Comparison of ENCODE assay signal across 1 cellular context in genomic region chr17:60525624-60526514, GRCh38.
TF ChIP-seq lines count a peak whose summit lies in the region.

A gene with protein sequence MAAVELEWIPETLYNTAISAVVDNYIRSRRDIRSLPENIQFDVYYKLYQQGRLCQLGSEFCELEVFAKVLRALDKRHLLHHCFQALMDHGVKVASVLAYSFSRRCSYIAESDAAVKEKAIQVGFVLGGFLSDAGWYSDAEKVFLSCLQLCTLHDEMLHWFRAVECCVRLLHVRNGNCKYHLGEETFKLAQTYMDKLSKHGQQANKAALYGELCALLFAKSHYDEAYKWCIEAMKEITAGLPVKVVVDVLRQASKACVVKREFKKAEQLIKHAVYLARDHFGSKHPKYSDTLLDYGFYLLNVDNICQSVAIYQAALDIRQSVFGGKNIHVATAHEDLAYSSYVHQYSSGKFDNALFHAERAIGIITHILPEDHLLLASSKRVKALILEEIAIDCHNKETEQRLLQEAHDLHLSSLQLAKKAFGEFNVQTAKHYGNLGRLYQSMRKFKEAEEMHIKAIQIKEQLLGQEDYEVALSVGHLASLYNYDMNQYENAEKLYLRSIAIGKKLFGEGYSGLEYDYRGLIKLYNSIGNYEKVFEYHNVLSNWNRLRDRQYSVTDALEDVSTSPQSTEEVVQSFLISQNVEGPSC (minus strand): TSS chr17:60526242. CDS start chr17:60525931, 311 bp downstream.

TF ChIP-seq in HepG2, 621 proteins besides CTCF, POLR2A, EP300 and RAD21 (continued from another document and continues in another):
- TF ChIP-seq, protein P1, sequence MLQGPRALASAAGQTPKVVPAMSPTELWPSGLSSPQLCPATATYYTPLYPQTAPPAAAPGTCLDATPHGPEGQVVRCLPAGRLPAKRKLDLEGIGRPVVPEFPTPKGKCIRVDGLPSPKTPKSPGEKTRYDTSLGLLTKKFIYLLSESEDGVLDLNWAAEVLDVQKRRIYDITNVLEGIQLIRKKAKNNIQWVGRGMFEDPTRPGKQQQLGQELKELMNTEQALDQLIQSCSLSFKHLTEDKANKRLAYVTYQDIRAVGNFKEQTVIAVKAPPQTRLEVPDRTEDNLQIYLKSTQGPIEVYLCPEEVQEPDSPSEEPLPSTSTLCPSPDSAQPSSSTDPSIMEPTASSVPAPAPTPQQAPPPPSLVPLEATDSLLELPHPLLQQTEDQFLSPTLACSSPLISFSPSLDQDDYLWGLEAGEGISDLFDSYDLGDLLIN (CRISPR knock-in tag; IDR thresholded peaks at IDR 0.05; ENCODE audit: borderline replicate concordance), result peak; percentile 83; the same call in 1 of the 2 replicates
- TF ChIP-seq U2AF1 (optimal IDR thresholded peaks at IDR 0.05; ENCODE audit: low read depth, low read length) (peak; percentile 91), ZNF224 (CRISPR knock-in tag; IDR thresholded peaks at IDR 0.05) (peak; percentile 84; the same call in 1 of the 2 replicates), ESRRA (CRISPR knock-in tag; IDR thresholded peaks at IDR 0.05; ENCODE audit: low read depth) (peak; percentile 85), ZNF558 (CRISPR knock-in tag; IDR thresholded peaks at IDR 0.05; ENCODE audit: borderline replicate concordance) (no peak; the same call in 1 of the 2 replicates), ZNF839 (CRISPR knock-in tag; IDR thresholded peaks at IDR 0.05; ENCODE audit: borderline replicate concordance) (peak; percentile 94; the same call in 1 of the 2 replicates), MED13 (CRISPR knock-in tag; IDR thresholded peaks at IDR 0.05) (peak; percentile 88), CCDC6 (CRISPR knock-in tag; IDR thresholded peaks at IDR 0.05) (peak; percentile 81), HOXA9 (CRISPR knock-in tag; IDR thresholded peaks at IDR 0.05; ENCODE audit: borderline replicate concordance) (no peak; the same call in 1 of the 2 replicates), NBN (conservative IDR thresholded peaks at IDR 0.05) (no peak), ZNF510 (CRISPR knock-in tag; IDR thresholded peaks at IDR 0.05; ENCODE audit: low read depth) (peak; percentile 68; the same call in 1 of the 2 replicates), ZBTB25 (CRISPR knock-in tag; IDR thresholded peaks at IDR 0.05) (peak; percentile 75), ZNF124 (CRISPR knock-in tag; IDR thresholded peaks at IDR 0.05) (0 out of 2 replicates have a peak, but pooled peaks have one; percentile 60), GATAD2A (CRISPR knock-in tag; IDR thresholded peaks at IDR 0.05) (peak; percentile 49), AGO1 (IDR thresholded peaks at IDR 0.05; ENCODE audit: low read depth, low read length, poor library complexity, severe bottlenecking) (peak; percentile 68), SALL2 (CRISPR knock-in tag; IDR thresholded peaks at IDR 0.05) (peak; percentile 40), ZIK1 (CRISPR knock-in tag; IDR thresholded peaks at IDR 0.05; ENCODE audit: borderline replicate concordance, low read depth) (peak; percentile 98; the same call in 1 of the 2 replicates), SP140L (CRISPR knock-in tag; IDR thresholded peaks at IDR 0.05; ENCODE audit: borderline replicate concordance) (peak; percentile 76; the same call in 1 of the 2 replicates), FOSL1 (CRISPR knock-in tag; IDR thresholded peaks at IDR 0.05; ENCODE audit: borderline replicate concordance) (no peak), ZNF75D (CRISPR knock-in tag; IDR thresholded peaks at IDR 0.05; ENCODE audit: borderline replicate concordance) (no peak; the same call in 1 of the 2 replicates), ZSCAN21 (CRISPR knock-in tag; IDR thresholded peaks at IDR 0.05; ENCODE audit: borderline replicate concordance) (no peak), FOXA3 (CRISPR knock-in tag; IDR thresholded peaks at IDR 0.05) (no peak), KDM4B (CRISPR knock-in tag; IDR thresholded peaks at IDR 0.05) (peak; percentile 90; the same call in 1 of the 2 replicates), ZNF891 (CRISPR knock-in tag; IDR thresholded peaks at IDR 0.05) (peak; percentile 70), ZFP91 (CRISPR knock-in tag; IDR thresholded peaks at IDR 0.05; ENCODE audit: borderline replicate concordance) (peak; percentile 93; the same call in 1 of the 2 replicates), SMARCE1 (IDR thresholded peaks at IDR 0.05; ENCODE audit: borderline replicate concordance) (no peak), IRX3 (CRISPR knock-in tag; IDR thresholded peaks at IDR 0.05; ENCODE audit: borderline replicate concordance, low read depth) (no peak), ZNF543 (CRISPR knock-in tag; IDR thresholded peaks at IDR 0.05) (peak; percentile 96), MED8 (CRISPR knock-in tag; IDR thresholded peaks at IDR 0.05; ENCODE audit: insufficient replicate concordance) (peak; percentile 88), ZNF30 (CRISPR knock-in tag; IDR thresholded peaks at IDR 0.05) (peak; percentile 76; the same call in 1 of the 2 replicates), SIN3A (IDR thresholded peaks at IDR 0.05; ENCODE audit: borderline replicate concordance, low read depth, low read length) (peak; percentile 85; the same call in 1 of the 2 replicates), ZNF724P (CRISPR knock-in tag; IDR thresholded peaks at IDR 0.05; ENCODE audit: borderline replicate concordance) (no peak), GLMP (CRISPR knock-in tag; IDR thresholded peaks at IDR 0.05; ENCODE audit: borderline replicate concordance) (no peak), NFYB (CRISPR knock-in tag; IDR thresholded peaks at IDR 0.05) (peak; percentile 30), MEIS2 (CRISPR knock-in tag; IDR thresholded peaks at IDR 0.05) (peak; percentile 49; the same call in 1 of the 2 replicates), NCOA2 (CRISPR knock-in tag; IDR thresholded peaks at IDR 0.05) (peak; percentile 52; the same call in 1 of the 2 replicates), ZMYM4 (CRISPR knock-in tag; IDR thresholded peaks at IDR 0.05) (peak; percentile 80), ZBTB20 (CRISPR knock-in tag; IDR thresholded peaks at IDR 0.05; ENCODE audit: borderline replicate concordance, low read depth) (no peak; the same call in none of the 2 replicates), EEA1 (CRISPR knock-in tag; IDR thresholded peaks at IDR 0.05; ENCODE audit: borderline replicate concordance) (peak; percentile 90), MAFF (IDR thresholded peaks at IDR 0.05; ENCODE audit: low read depth, low read length) (no peak), ZMYM2 (CRISPR knock-in tag; IDR thresholded peaks at IDR 0.05) (no peak), KDM5B (CRISPR knock-in tag; IDR thresholded peaks at IDR 0.05; ENCODE audit: borderline replicate concordance) (peak; percentile 91), ZNF775 (CRISPR knock-in tag; IDR thresholded peaks at IDR 0.05; ENCODE audit: borderline replicate concordance) (peak; percentile 76; the same call in 1 of the 2 replicates), SMC3 (IDR thresholded peaks at IDR 0.05; ENCODE audit: low read length) (no peak)
- TF ChIP-seq, protein P2, sequence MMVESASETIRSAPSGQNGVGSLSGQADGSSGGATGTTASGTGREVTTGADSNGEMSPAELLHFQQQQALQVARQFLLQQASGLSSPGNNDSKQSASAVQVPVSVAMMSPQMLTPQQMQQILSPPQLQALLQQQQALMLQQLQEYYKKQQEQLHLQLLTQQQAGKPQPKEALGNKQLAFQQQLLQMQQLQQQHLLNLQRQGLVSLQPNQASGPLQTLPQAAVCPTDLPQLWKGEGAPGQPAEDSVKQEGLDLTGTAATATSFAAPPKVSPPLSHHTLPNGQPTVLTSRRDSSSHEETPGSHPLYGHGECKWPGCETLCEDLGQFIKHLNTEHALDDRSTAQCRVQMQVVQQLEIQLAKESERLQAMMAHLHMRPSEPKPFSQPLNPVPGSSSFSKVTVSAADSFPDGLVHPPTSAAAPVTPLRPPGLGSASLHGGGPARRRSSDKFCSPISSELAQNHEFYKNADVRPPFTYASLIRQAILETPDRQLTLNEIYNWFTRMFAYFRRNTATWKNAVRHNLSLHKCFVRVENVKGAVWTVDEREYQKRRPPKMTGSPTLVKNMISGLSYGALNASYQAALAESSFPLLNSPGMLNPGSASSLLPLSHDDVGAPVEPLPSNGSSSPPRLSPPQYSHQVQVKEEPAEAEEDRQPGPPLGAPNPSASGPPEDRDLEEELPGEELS (CRISPR knock-in tag; IDR thresholded peaks at IDR 0.05), result peak; percentile 56
- TF ChIP-seq, protein P3, sequence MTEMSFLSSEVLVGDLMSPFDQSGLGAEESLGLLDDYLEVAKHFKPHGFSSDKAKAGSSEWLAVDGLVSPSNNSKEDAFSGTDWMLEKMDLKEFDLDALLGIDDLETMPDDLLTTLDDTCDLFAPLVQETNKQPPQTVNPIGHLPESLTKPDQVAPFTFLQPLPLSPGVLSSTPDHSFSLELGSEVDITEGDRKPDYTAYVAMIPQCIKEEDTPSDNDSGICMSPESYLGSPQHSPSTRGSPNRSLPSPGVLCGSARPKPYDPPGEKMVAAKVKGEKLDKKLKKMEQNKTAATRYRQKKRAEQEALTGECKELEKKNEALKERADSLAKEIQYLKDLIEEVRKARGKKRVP (CRISPR knock-in tag; IDR thresholded peaks at IDR 0.05), result peak in 1 of 2 experiments; percentile 60; a peak in 1 of 4 replicates
- TF ChIP-seq, protein P4, sequence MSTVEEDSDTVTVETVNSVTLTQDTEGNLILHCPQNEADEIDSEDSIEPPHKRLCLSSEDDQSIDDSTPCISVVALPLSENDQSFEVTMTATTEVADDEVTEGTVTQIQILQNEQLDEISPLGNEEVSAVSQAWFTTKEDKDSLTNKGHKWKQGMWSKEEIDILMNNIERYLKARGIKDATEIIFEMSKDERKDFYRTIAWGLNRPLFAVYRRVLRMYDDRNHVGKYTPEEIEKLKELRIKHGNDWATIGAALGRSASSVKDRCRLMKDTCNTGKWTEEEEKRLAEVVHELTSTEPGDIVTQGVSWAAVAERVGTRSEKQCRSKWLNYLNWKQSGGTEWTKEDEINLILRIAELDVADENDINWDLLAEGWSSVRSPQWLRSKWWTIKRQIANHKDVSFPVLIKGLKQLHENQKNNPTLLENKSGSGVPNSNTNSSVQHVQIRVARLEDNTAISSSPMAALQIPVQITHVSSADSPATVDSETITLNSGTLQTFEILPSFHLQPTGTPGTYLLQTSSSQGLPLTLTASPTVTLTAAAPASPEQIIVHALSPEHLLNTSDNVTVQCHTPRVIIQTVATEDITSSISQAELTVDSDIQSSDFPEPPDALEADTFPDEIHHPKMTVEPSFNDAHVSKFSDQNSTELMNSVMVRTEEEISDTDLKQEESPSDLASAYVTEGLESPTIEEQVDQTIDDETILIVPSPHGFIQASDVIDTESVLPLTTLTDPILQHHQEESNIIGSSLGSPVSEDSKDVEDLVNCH (CRISPR knock-in tag; IDR thresholded peaks at IDR 0.05), result no peak
- TF ChIP-seq, protein P5, sequence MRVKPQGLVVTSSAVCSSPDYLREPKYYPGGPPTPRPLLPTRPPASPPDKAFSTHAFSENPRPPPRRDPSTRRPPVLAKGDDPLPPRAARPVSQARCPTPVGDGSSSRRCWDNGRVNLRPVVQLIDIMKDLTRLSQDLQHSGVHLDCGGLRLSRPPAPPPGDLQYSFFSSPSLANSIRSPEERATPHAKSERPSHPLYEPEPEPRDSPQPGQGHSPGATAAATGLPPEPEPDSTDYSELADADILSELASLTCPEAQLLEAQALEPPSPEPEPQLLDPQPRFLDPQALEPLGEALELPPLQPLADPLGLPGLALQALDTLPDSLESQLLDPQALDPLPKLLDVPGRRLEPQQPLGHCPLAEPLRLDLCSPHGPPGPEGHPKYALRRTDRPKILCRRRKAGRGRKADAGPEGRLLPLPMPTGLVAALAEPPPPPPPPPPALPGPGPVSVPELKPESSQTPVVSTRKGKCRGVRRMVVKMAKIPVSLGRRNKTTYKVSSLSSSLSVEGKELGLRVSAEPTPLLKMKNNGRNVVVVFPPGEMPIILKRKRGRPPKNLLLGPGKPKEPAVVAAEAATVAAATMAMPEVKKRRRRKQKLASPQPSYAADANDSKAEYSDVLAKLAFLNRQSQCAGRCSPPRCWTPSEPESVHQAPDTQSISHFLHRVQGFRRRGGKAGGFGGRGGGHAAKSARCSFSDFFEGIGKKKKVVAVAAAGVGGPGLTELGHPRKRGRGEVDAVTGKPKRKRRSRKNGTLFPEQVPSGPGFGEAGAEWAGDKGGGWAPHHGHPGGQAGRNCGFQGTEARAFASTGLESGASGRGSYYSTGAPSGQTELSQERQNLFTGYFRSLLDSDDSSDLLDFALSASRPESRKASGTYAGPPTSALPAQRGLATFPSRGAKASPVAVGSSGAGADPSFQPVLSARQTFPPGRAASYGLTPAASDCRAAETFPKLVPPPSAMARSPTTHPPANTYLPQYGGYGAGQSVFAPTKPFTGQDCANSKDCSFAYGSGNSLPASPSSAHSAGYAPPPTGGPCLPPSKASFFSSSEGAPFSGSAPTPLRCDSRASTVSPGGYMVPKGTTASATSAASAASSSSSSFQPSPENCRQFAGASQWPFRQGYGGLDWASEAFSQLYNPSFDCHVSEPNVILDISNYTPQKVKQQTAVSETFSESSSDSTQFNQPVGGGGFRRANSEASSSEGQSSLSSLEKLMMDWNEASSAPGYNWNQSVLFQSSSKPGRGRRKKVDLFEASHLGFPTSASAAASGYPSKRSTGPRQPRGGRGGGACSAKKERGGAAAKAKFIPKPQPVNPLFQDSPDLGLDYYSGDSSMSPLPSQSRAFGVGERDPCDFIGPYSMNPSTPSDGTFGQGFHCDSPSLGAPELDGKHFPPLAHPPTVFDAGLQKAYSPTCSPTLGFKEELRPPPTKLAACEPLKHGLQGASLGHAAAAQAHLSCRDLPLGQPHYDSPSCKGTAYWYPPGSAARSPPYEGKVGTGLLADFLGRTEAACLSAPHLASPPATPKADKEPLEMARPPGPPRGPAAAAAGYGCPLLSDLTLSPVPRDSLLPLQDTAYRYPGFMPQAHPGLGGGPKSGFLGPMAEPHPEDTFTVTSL (CRISPR knock-in tag; IDR thresholded peaks at IDR 0.05; ENCODE audit: borderline replicate concordance), result no peak; the same call in 1 of the 2 replicates
